ENCODE assay signal across 1 cellular context in the genomic region with DNA sequence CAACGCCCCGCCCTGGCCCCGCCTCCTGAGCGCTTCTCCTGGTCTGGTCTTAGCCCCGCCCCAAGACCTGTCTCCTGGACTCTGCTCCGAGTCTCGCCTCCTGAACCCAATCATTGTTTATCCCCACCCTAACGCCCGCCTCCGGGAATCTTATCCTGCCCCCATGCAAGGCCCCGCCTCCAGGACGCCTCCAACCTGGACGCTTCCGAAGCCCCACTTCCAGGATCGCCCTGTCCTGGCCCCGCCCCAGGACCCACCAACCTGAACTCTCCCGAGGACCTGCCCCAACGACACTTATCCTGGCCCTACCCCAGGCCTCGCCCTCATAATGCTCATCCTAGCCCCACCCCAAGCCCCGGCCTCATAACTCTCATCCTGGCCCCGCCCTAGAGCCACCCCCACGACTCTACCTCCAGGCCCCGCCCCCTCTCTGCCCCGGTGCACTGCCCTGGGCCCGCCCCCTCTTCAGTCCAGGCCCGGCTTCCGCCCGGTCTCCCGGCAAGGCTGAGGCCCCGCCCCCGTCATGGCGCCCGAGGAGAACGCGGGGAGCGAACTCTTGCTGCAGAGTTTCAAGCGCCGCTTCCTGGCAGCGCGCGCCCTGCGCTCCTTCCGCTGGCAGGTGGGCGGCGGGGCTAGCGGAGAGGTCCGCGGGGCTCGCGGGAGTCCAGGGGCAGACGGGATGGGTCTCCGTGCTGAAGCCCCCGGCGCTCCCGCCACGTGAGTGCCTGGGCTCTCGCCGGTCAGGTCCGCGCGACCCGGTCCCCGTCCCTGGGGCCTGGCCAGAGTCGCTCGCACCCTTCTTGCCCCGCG.
TF ChIP-seq lines count a peak whose summit lies in the region.

No MANE protein-coding gene starts in this region.

TF ChIP-seq in WTC11, 78 proteins besides CTCF, POLR2A, EP300 and RAD21 (continued from another document):
- TF ChIP-seq ARID4B (CRISPR knock-in tag; IDR thresholded peaks at IDR 0.05; ENCODE audit: borderline replicate concordance) (peak; percentile 69), USF2 (CRISPR knock-in tag; IDR thresholded peaks at IDR 0.05) (peak; percentile 56), ETV6 (CRISPR knock-in tag; IDR thresholded peaks at IDR 0.05) (peak; percentile 74; the same call in 1 of the 2 replicates), AFF4 (CRISPR knock-in tag; IDR thresholded peaks at IDR 0.05; ENCODE audit: borderline replicate concordance) (0 out of 2 replicates have a peak, but pooled peaks have one; percentile 51), ZNF219 (CRISPR knock-in tag; IDR thresholded peaks at IDR 0.05; ENCODE audit: borderline replicate concordance) (no peak), CREB1 (CRISPR knock-in tag; IDR thresholded peaks at IDR 0.05) (peak; percentile 21; the same call in 1 of the 2 replicates), FOXP4 (CRISPR knock-in tag; IDR thresholded peaks at IDR 0.05) (peak; percentile 60; the same call in 1 of the 2 replicates), ZNF317 (CRISPR knock-in tag; IDR thresholded peaks at IDR 0.05; ENCODE audit: borderline replicate concordance, low read depth) (no peak)
- TF ChIP-seq, protein P1, sequence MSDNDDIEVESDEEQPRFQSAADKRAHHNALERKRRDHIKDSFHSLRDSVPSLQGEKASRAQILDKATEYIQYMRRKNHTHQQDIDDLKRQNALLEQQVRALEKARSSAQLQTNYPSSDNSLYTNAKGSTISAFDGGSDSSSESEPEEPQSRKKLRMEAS (CRISPR knock-in tag; IDR thresholded peaks at IDR 0.05) = peak; percentile 81
- TF ChIP-seq, protein P2, sequence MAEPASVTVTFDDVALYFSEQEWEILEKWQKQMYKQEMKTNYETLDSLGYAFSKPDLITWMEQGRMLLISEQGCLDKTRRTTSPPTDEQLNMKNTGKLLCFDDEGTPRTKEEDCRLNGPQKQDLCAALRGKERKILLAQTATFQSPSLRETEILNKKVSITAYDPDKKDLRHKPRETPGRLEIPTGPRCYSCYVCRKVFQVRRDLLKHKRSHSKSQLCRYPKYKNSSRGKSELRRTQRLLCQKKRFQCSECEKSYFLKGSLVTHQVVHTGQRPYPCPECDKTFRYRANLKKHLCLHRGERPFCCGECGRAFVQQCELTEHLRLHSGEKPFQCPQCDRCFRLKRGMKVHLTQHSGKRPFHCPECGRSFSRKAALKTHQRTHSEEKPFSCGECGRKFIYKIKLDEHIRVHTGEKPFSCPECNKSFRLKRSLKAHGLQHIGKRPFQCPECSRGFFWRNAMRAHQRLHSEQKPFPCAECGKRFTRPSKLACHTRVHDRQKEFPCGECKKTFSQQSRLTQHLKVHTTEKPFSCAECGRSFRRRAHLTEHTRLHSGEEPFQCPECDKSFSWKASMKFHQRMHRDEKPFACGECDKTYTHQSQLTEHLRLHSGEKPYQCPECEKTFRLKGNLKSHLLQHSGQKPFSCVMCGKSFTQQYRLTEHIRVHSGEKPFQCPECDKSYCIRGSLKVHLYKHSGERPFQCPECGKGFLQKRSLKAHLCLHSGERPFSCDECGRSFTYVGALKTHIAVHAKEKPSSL (CRISPR knock-in tag; conservative IDR thresholded peaks at IDR 0.05) = no peak
